Comparison of ENCODE assay signal across 12 cellular contexts in genomic region chr14:90599748-90600507, GRCh38.
A peak's percentile ranks its signal among the peaks of the same experiment; 100 is the strongest.
DNase-seq lines count a peak whose midpoint lies in the region; ATAC-seq, FAIRE-seq and TF ChIP-seq lines count a peak whose summit lies in the region.
"Had no signal": no experiment of that assay in that cellular context is flagged by ENCODE, and none has a peak within 500 bp of the region (broad histone marks: within the 10 kb centered on the region; RNA-seq: fewer than 3 reads in every experiment).

No MANE protein-coding gene starts in this region.

- H2BK15ac ChIP-seq in neuronal stem cell (ENCODE audit: low read length): no peak overlapping the region

- H3K23ac ChIP-seq in neuronal stem cell (ENCODE audit: low read depth, low read length, poor library complexity): peak overlapping the region; percentile 66

- H3K79me1 ChIP-seq in neuronal stem cell (ENCODE audit: low read depth, low read length): no peaks in the 10 kb centered on the region

- no peak overlapping the region for H3K9ac ChIP-seq in neuronal stem cell (ENCODE audit: low read depth, low read length, poor library complexity)

- H2AFZ ChIP-seq in neuronal stem cell (ENCODE audit: low read length): no peak overlapping the region

- H3K4me2 ChIP-seq in neuronal stem cell (ENCODE audit: insufficient read depth, low read length, poor library complexity, severe bottlenecking): no peak overlapping the region

- no peaks in the 10 kb centered on the region for H3K9me3 ChIP-seq in neuronal stem cell (replicated peaks in 1 of 2; ENCODE audit: control insufficient read depth in 2 of 2, insufficient read depth in 1 of 2, low read depth in 1 of 2, low read length in 2 of 2)

- no peak overlapping the region for H3K4ac ChIP-seq in neuronal stem cell (ENCODE audit: low read length)

- TF ChIP-seq CTCF in D721Med (IDR thresholded peaks at IDR 0.05; ENCODE audit: insufficient read depth, missing control alignments): peak; percentile 13
- peak in 53 of 56 donors; percentile 6 to 69 (median 46) for TF ChIP-seq CTCF in dorsolateral prefrontal cortex (IDR thresholded peaks at IDR 0.05 in 54 of 56, conservative IDR thresholded peaks at IDR 0.05 in 2 of 56; ENCODE audit: low read depth in 1 of 56, partially characterized antibody in 56 of 56)
- TF ChIP-seq CTCF in GM13976 (IDR thresholded peaks at IDR 0.05; ENCODE audit: borderline replicate concordance, control extremely low read depth, extremely low read depth, insufficient read depth, missing control alignments): no peak

- in situ Hi-C loops in GM13976 (cut with MboI; ENCODE audit: low sequenced_read_pairs, unreplicated experiment): no loop called here

- no CpG with 5 or more reads among the region's 12 CpGs for WGBS in neuronal stem cell (ENCODE audit: extremely low coverage in 2 of 2, insufficient read length in 2 of 2, insufficient replicate concordance in 1 of 2), 2 donors

- H2AK5ac ChIP-seq in neuronal stem cell (ENCODE audit: low read depth, low read length): no peak overlapping the region

- no peak overlapping the region for H3K18ac ChIP-seq in neuronal stem cell (ENCODE audit: low read length)

- H3K14ac ChIP-seq in neuronal stem cell (ENCODE audit: low read length): no peak overlapping the region

- no peak overlapping the region for H2BK5ac ChIP-seq in neuronal stem cell (ENCODE audit: low read length)

- H4K91ac ChIP-seq in neuronal stem cell (ENCODE audit: low read depth, low read length, poor library complexity): no peak overlapping the region

- H4K8ac ChIP-seq in neuronal stem cell (ENCODE audit: low read depth, low read length): no peak overlapping the region

- intact Hi-C loops in dorsolateral prefrontal cortex (cut with DNase I): loop anchor here in 1 of 2 donors (10.0 kb wide), 1 partner anchor 195 kb away; no protein-coding TSS in a partner anchor

- H3K4me3 ChIP-seq in dorsolateral prefrontal cortex (peak overlapping the region in 19 of 59 donors; percentile 0 to 48 (median 18)), neuronal stem cell (ENCODE audit: low read length in 2 of 2) (no peak overlapping the region)

- no peaks in the 10 kb centered on the region for H3K36me3 ChIP-seq in neuronal stem cell (replicated peaks in 1 of 2; ENCODE audit: control insufficient read depth in 2 of 2, insufficient read depth in 2 of 2, low read length in 2 of 2)

- peaks cover 7 to 18% of the 10 kb centered on the region in 2 donors for H3K4me1 ChIP-seq in neuronal stem cell (ENCODE audit: control insufficient read depth in 2 of 2, insufficient read depth in 1 of 2, low read depth in 1 of 2, low read length in 2 of 2)

- no peaks in the 10 kb centered on the region for H3K27me3 ChIP-seq in dorsolateral prefrontal cortex
- no peaks in the 10 kb centered on the region for H3K27me3 ChIP-seq in neuronal stem cell (ENCODE audit: control insufficient read depth in 3 of 3, insufficient read depth in 3 of 3, low read depth in 1 of 3, low read length in 3 of 3)

- FAIRE-seq in D721Med (lab: Jason Lieb, UNC): no peak
- FAIRE-seq: endometrium had no signal

- DNase-seq in D721Med (ENCODE audit: insufficient read length, low spot score): no peak
- peak; percentile 90 to 91 for DNase-seq in NCI-H524 (lab: John Stamatoyannopoulos, UW)
- peak in 5 of 10 donors; percentile 46 to 74 (median 58) for DNase-seq in dorsolateral prefrontal cortex
- no peak for DNase-seq in neuronal stem cell (ENCODE audit: low spot score)
- no peak for DNase-seq in GM13976 (ENCODE audit: low spot score)
- DNase-seq in activated CD4-positive, alpha-beta T cell treated with anti-CD3 and anti-CD28 coated beads for 48 hours: no peak
- DNase-seq: activated CD4-positive, alpha-beta T cell treated with anti-CD3 and anti-CD28 coated beads for 1 hour; occipital lobe; stimulated activated naive CD4-positive, alpha-beta T cell treated with Interleukin-2 at 50 U/mL for 16 hours had no signal

- no peak overlapping the region for H2BK12ac ChIP-seq in neuronal stem cell (ENCODE audit: low read length)

- ATAC-seq in GM21515 (IDR thresholded peaks at IDR 0.05; ENCODE audit: unreplicated experiment): no peak
- ATAC-seq in HG02970 (IDR thresholded peaks at IDR 0.05; ENCODE audit: low FRiP score, unreplicated experiment): no peak

- H3K27ac ChIP-seq in dorsolateral prefrontal cortex (peak overlapping the region; percentile 20 to 95 (median 84)), neuronal stem cell (replicated peaks; ENCODE audit: low read length) (no peak overlapping the region)

- no peak overlapping the region for H2BK120ac ChIP-seq in neuronal stem cell (ENCODE audit: low read depth, low read length)

Comparison
In these comparisons a context has a peak if more than half of its experiments do, and no peak if none do; other contexts are left out.
1. DNase-seq: peak in NCI-H524 (2 of 2); none in D721Med (single experiment), neuronal stem cell (single experiment), GM13976 (single experiment) and activated CD4-positive, alpha-beta T cell treated with anti-CD3 and anti-CD28 coated beads for 48 hours (single experiment).